ENCODE assay signal across 1 cellular context in genomic region chr12:116277393-116278258, GRCh38.
TF ChIP-seq lines count a peak whose summit lies in the region.

Gene MED13L (minus strand): TSS chr12:116277693. CDS start chr12:116277131, 562 bp downstream.

TF ChIP-seq in GM23338, 12 proteins besides CTCF, POLR2A, EP300 and RAD21 (continued from another document):
- TF ChIP-seq ZNF462 (CRISPR knock-in tag; IDR thresholded peaks at IDR 0.05), result no peak
- TF ChIP-seq ZNF331 (CRISPR knock-in tag; IDR thresholded peaks at IDR 0.05; ENCODE audit: low read depth), result no peak
